ENCODE assay signal across 14 cellular contexts in the genomic region with DNA sequence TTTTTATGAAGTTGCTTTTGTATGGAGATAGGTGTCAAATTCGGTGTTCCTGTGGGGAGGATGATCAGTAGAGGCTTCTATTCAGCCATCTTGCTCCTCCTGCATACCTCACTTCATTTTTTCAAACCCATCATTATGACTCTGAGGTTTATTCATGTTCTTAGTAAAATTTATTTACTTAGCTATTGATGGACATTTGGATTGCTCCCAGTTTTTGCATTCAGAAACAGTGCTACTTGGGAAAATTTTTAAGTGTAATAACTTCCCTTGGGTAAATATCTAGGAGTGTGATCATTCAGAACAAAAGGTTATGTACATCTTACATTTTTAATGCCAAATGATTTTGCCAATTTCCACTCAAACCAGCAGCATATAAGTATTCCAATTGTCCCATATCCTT.
DNase-seq lines count a peak whose midpoint lies in the region; ATAC-seq and TF ChIP-seq lines count a peak whose summit lies in the region.
"Had no signal": no experiment of that assay in that cellular context is flagged by ENCODE, and none has a peak within 500 bp of the region (broad histone marks: within the 10 kb centered on the region; RNA-seq: fewer than 3 reads in every experiment).

No MANE protein-coding gene starts in this region.

- CTCF ChIA-PET in PC-9 (lab: Charles Lee): interaction anchor here (0.5 kb wide), 1 partner anchor 14 kb away, joined by 9 read pairs; no protein-coding TSS in a partner anchor

- peak overlapping the region; percentile 75 for H2BK120ac ChIP-seq in H9 (ENCODE audit: low read depth, low read length, poor library complexity, severe bottlenecking)

- POLR2A ChIA-PET in PC-9 (lab: Charles Lee; ENCODE audit: unreplicated experiment): no interaction called here

- no peaks in the 10 kb centered on the region for H3F3A ChIP-seq in PC-9 (ENCODE audit: insufficient read depth, low read depth)
- no peaks in the 10 kb centered on the region for H3F3A ChIP-seq in smooth muscle cell (ENCODE audit: low read depth)

- H3K79me2 ChIP-seq in H9 (ENCODE audit: insufficient read depth, low read length) (no peaks in the 10 kb centered on the region), PC-9 (ENCODE audit: low read depth) (no peaks in the 10 kb centered on the region), smooth muscle cell (ENCODE audit: low read depth) (no peaks in the 10 kb centered on the region)

- intact Hi-C loops in PC-9 (cut with micrococcal nuclease; ENCODE audit: unreplicated experiment): no loop called here

- H3K4me3 ChIP-seq in PC-9 (no peak overlapping the region), esophagus (ENCODE audit: low read depth in 1 of 2, low read length in 2 of 2) (no peak overlapping the region), smooth muscle cell (no peak overlapping the region)
- H3K4me3 ChIP-seq in effector memory CD4-positive, alpha-beta T cell (ENCODE audit: insufficient read depth, low read depth, low read length, poor library complexity, severe bottlenecking): no peak overlapping the region

- H2BK5ac ChIP-seq in H9 (ENCODE audit: insufficient read length, low read length): no peak overlapping the region

- H3K36me3 Mint-ChIP-seq in H9 (ENCODE audit: insufficient read depth in 1 of 3, low read depth in 3 of 3): peaks cover 6 to 19% (median 16%) of the 10 kb centered on the region in 3 experiments; a peak in 4 of 7 replicates

- H3K27ac Mint-ChIP-seq in H9: peak overlapping the region; percentile 65 to 96 (median 89)
- H3K27ac Mint-ChIP-seq: CD4-positive, CD25-positive, alpha-beta regulatory T cell had no signal

- no peak overlapping the region for H3K56ac ChIP-seq in H9 (ENCODE audit: insufficient read length, low read depth, low read length)

- no peak for TF ChIP-seq CTCF in H9 (conservative IDR thresholded peaks at IDR 0.05)
- TF ChIP-seq CTCF in PC-9 (conservative IDR thresholded peaks at IDR 0.05): no peak
- TF ChIP-seq CTCF in smooth muscle cell (IDR thresholded peaks at IDR 0.05; ENCODE audit: borderline replicate concordance, insufficient read depth, poor library complexity, severe bottlenecking): no peak

- H3K4me3 Mint-ChIP-seq in H9: peak overlapping the region in 1 of 2 experiments; percentile 6; a peak in 1 of 5 replicates
- H3K4me3 Mint-ChIP-seq: CD4-positive, CD25-positive, alpha-beta regulatory T cell had no signal

- no peak for ATAC-seq in HG02981 (IDR thresholded peaks at IDR 0.05; ENCODE audit: unreplicated experiment)
- ATAC-seq: Right ventricle myocardium inferior had no signal

- H2AK5ac ChIP-seq in H9 (ENCODE audit: insufficient read length, low read length): no peak overlapping the region

- no peak overlapping the region for H2BK12ac ChIP-seq in H9 (ENCODE audit: insufficient read length, low read depth, low read length)

- H3K4me1 ChIP-seq in H9 (ENCODE audit: insufficient read depth, low read length): no peaks in the 10 kb centered on the region; the same call in 1 of the 2 replicates
- peaks cover 24% of the 10 kb centered on the region for H3K4me1 ChIP-seq in PC-9 (replicated peaks; ENCODE audit: insufficient read depth)
- H3K4me1 ChIP-seq in esophagus (ENCODE audit: control insufficient read depth in 2 of 2, insufficient read depth in 2 of 2, low read length in 1 of 2): peaks cover 0 to 4% of the 10 kb centered on the region in 2 donors
- peaks cover 15% of the 10 kb centered on the region for H3K4me1 ChIP-seq in smooth muscle cell (ENCODE audit: low read depth)
- H3K4me1 ChIP-seq in effector memory CD4-positive, alpha-beta T cell (ENCODE audit: control insufficient read depth, insufficient read depth, low read length, poor library complexity, severe bottlenecking): no peaks in the 10 kb centered on the region

- WGBS in H9 (ENCODE audit: extremely low coverage, insufficient read length, low lambda C conversion rate): no CpG with 5 or more reads among the region's 1 CpG
- 54 to 74% methylated on average over 1 of the region's 1 CpG for WGBS in esophagus, 2 donors
- 57% methylated on average over 1 of the region's 1 CpG for WGBS in smooth muscle cell (ENCODE audit: low lambda C conversion rate)

- H3K27me3 Mint-ChIP-seq in H9 (ENCODE audit: low read depth): no peaks in the 10 kb centered on the region
- H3K27me3 Mint-ChIP-seq: CD4-positive, CD25-positive, alpha-beta regulatory T cell had no signal

- H3K79me1 ChIP-seq in H9 (ENCODE audit: insufficient read depth, low read depth, low read length, poor library complexity, severe bottlenecking): no peaks in the 10 kb centered on the region

- no peak overlapping the region for H2BK20ac ChIP-seq in H9 (ENCODE audit: low read depth, low read length, poor library complexity, severe bottlenecking)

- no peak overlapping the region for H3K4ac ChIP-seq in H9 (ENCODE audit: low read depth, low read length)

- H3K9ac ChIP-seq in H9 (ENCODE audit: extremely low read depth, insufficient read length, low read length) (no peak overlapping the region), smooth muscle cell (ENCODE audit: low read depth) (no peak overlapping the region)
- H3K9ac ChIP-seq: SK-N-SH had no signal

- no peaks in the 10 kb centered on the region for H3K9me2 ChIP-seq in PC-9 (ENCODE audit: insufficient read depth)
- H3K9me2 ChIP-seq: SK-N-SH had no signal

- H3K9me3 Mint-ChIP-seq in H9: no peaks in the 10 kb centered on the region

- no peak overlapping the region for H4K8ac ChIP-seq in H9 (replicated peaks; ENCODE audit: insufficient read length, low read depth, low read length)

- peaks cover 3% of the 10 kb centered on the region for H4K20me1 ChIP-seq in H9 (ENCODE audit: control insufficient read depth, insufficient read depth, insufficient read length)
- no peaks in the 10 kb centered on the region for H4K20me1 ChIP-seq in PC-9 (ENCODE audit: insufficient read depth)
- no peaks in the 10 kb centered on the region for H4K20me1 ChIP-seq in smooth muscle cell (ENCODE audit: low read depth)

- no peaks in the 10 kb centered on the region for H3K9me3 ChIP-seq in H9 (ENCODE audit: control insufficient read depth, low read depth, low read length)
- H3K9me3 ChIP-seq in PC-9 (ENCODE audit: insufficient read depth, low read depth): no peaks in the 10 kb centered on the region
- no peaks in the 10 kb centered on the region for H3K9me3 ChIP-seq in esophagus (ENCODE audit: control insufficient read depth in 2 of 2, insufficient read depth in 1 of 2, low read depth in 1 of 2, low read length in 1 of 2)
- H3K9me3 ChIP-seq in smooth muscle cell (replicated peaks; ENCODE audit: low read depth): no peaks in the 10 kb centered on the region
- H3K9me3 ChIP-seq in effector memory CD4-positive, alpha-beta T cell (ENCODE audit: control insufficient read depth, low read length): no peaks in the 10 kb centered on the region
- H3K9me3 ChIP-seq: SK-N-SH had no signal

- peaks cover 14 to 17% of the 10 kb centered on the region in 2 experiments for H3K4me1 Mint-ChIP-seq in H9

- H2AFZ ChIP-seq in H9 (ENCODE audit: low read length) (no peak overlapping the region), PC-9 (no peak overlapping the region), smooth muscle cell (ENCODE audit: low read depth) (no peak overlapping the region)

- H3K27ac ChIP-seq in H9 (ENCODE audit: insufficient read length, low read depth, low read length) (no peak overlapping the region), PC-9 (no peak overlapping the region), esophagus (ENCODE audit: low read depth in 2 of 2, low read length in 1 of 2) (peak overlapping the region; percentile 88 to 91), smooth muscle cell (ENCODE audit: low read depth) (no peak overlapping the region)
- H3K27ac ChIP-seq in effector memory CD4-positive, alpha-beta T cell (ENCODE audit: insufficient read depth, low read length, poor library complexity, severe bottlenecking): no peak overlapping the region

- no peak overlapping the region for H3T11ph ChIP-seq in H9 (ENCODE audit: low read length)

- no peak overlapping the region for H2BK15ac ChIP-seq in H9 (ENCODE audit: low read depth, low read length)

- no peak overlapping the region for H4K5ac ChIP-seq in H9 (ENCODE audit: insufficient read length, low read depth, low read length)

- H3K4me2 ChIP-seq in H9 (ENCODE audit: insufficient read depth, insufficient read length, low read length) (no peak overlapping the region), PC-9 (0 out of 2 replicates have a peak overlapping the region, but pooled peaks have one; percentile 20), smooth muscle cell (peak overlapping the region; percentile 4)
- H3K4me2 ChIP-seq: SK-N-SH had no signal

- DNase-seq in H9: no peak
- no peak for DNase-seq in PC-9
- no peak for DNase-seq in smooth muscle cell (lab: John Stamatoyannopoulos, UW; ENCODE audit: unreplicated experiment)
- DNase-seq in KG1 (lab: John Stamatoyannopoulos, UW): no peak
- DNase-seq in effector memory CD4-positive, alpha-beta T cell: no peak
- DNase-seq: DND-41, GDM1, NCI-H146, NCI-H2081 treated with DMSO at 0.1 percent for 48 hours, SK-N-SH had no signal

- peak overlapping the region; percentile 71 for H3K18ac ChIP-seq in H9 (ENCODE audit: insufficient read length, low read depth, low read length)

- no peak overlapping the region for H3K23ac ChIP-seq in H9 (ENCODE audit: insufficient read length, low read depth, low read length)

- H3K14ac ChIP-seq in H9 (ENCODE audit: insufficient read depth, low read length): peak overlapping the region; percentile 80; the same call in 1 of the 2 replicates

- H3K36me3 ChIP-seq in PC-9 (ENCODE audit: low read depth) (no peaks in the 10 kb centered on the region), esophagus (ENCODE audit: control insufficient read depth in 2 of 2, insufficient read depth in 2 of 2, low read length in 1 of 2) (peaks cover 3 to 5% of the 10 kb centered on the region in 2 donors), smooth muscle cell (ENCODE audit: low read depth) (no peaks in the 10 kb centered on the region)
- peaks cover 30% of the 10 kb centered on the region for H3K36me3 ChIP-seq in effector memory CD4-positive, alpha-beta T cell (ENCODE audit: control insufficient read depth, insufficient read depth, low read length)

- no peaks in the 10 kb centered on the region for H3K23me2 ChIP-seq in H9 (ENCODE audit: insufficient read length, low read depth, low read length, poor library complexity, severe bottlenecking)

- no peak overlapping the region for H4K91ac ChIP-seq in H9 (ENCODE audit: insufficient read length, low read depth, low read length)

- H3K27me3 ChIP-seq in H9 (ENCODE audit: insufficient read depth, low read length): no peaks in the 10 kb centered on the region
- no peaks in the 10 kb centered on the region for H3K27me3 ChIP-seq in PC-9 (ENCODE audit: insufficient read depth, low read depth)
- no peaks in the 10 kb centered on the region for H3K27me3 ChIP-seq in esophagus (ENCODE audit: control insufficient read depth in 1 of 2, insufficient read depth in 2 of 2, low read length in 2 of 2)
- no peaks in the 10 kb centered on the region for H3K27me3 ChIP-seq in smooth muscle cell (ENCODE audit: low read depth)
- H3K27me3 ChIP-seq in effector memory CD4-positive, alpha-beta T cell (replicated peaks; ENCODE audit: control insufficient read depth, insufficient read depth, low read length, poor library complexity, severe bottlenecking): no peaks in the 10 kb centered on the region

- no TSS peak for BruUV-seq in PC-9 (replicated peaks; lab: Mats Ljungman, UMichigan)

Comparison
In these comparisons a context has a peak if more than half of its experiments do, and no peak if none do; other contexts are left out.
1. H3K27ac ChIP-seq: peak in esophagus (2 of 2); none in H9 (single experiment), PC-9 (single experiment), smooth muscle cell (single experiment) and effector memory CD4-positive, alpha-beta T cell (single experiment).